In genomic region chr10:22666287-22667092, GRCh38 we compare ENCODE assay signal across 9 cellular contexts. TPM values are rescaled to one million over a fixed set of nuclear protein-coding genes. Genes with fewer than 3 reads are reported as not detected.
DNase-seq lines count a peak whose midpoint lies in the region; ATAC-seq, FAIRE-seq and TF ChIP-seq lines count a peak whose summit lies in the region.
"Had no signal": no experiment of that assay in that cellular context is flagged by ENCODE, and none has a peak within 500 bp of the region (broad histone marks: within the 10 kb centered on the region; RNA-seq: fewer than 3 reads in every experiment).

No MANE protein-coding gene starts in this region.

- H3K36me3 ChIP-seq in body of pancreas (replicated peaks in 1 of 2; ENCODE audit: insufficient read depth in 1 of 2, low read depth in 2 of 2) = no peaks in the 10 kb centered on the region
- H3K36me3 ChIP-seq: heart right ventricle had no signal

- H3K27ac ChIP-seq in body of pancreas = no peak overlapping the region

- DNase-seq in NB4 (ENCODE audit: low read depth) = peak; percentile 46
- DNase-seq in body of pancreas = peak in 3 of 4 donors; percentile 32 to 36 (median 32)
- peak; percentile 50 for DNase-seq in stimulated activated naive CD8-positive, alpha-beta T cell treated with anti-CD3 and anti-CD28 coated beads, Interleukin-15, Interleukin-2, amounts not matched to agents 100 U/mL and 50 U/mL, for 24 hours
- no peak for DNase-seq in DMS153 (lab: John Stamatoyannopoulos, UW)
- no peak for DNase-seq in middle frontal gyrus (ENCODE audit: extremely low spot score, low spot score)
- DNase-seq in urothelium cell line (ENCODE audit: low spot score) = no peak
- DNase-seq: heart right ventricle had no signal

- intact Hi-C loops in body of pancreas (cut with DNase I) = no loop called here

- TF ChIP-seq POLR2A in NB4 (IDR thresholded peaks at IDR 0.05; ENCODE audit: extremely low read depth, insufficient read length) = no peak
- no peak for TF ChIP-seq POLR2A in body of pancreas (IDR thresholded peaks at IDR 0.05)

- no peaks in the 10 kb centered on the region for H3K27me3 ChIP-seq in body of pancreas
- H3K27me3 ChIP-seq: heart right ventricle had no signal

- no peak for TF ChIP-seq CTCF in NB4 (IDR thresholded peaks at IDR 0.05; ENCODE audit: low read depth, low read length)
- TF ChIP-seq CTCF in body of pancreas (IDR thresholded peaks at IDR 0.05) = no peak

- H3K4me3 ChIP-seq in NB4 (ENCODE audit: low read depth, low read length) (no peak overlapping the region), body of pancreas (no peak overlapping the region)

- H3K4me1 ChIP-seq in body of pancreas = peaks cover 10% of the 10 kb centered on the region

- H3K9me3 ChIP-seq in body of pancreas = no peaks in the 10 kb centered on the region
- H3K9me3 ChIP-seq: heart right ventricle had no signal

- WGBS in body of pancreas, 2 donors = 12 to 18% methylated on average over 9 of the region's 9 CpGs

- no peak for FAIRE-seq in urothelium cell line (lab: Jason Lieb, UNC)

- ATAC-seq in GM18511 (IDR thresholded peaks at IDR 0.05; ENCODE audit: unreplicated experiment) = peak; percentile 83
- ATAC-seq in GM21825 (IDR thresholded peaks at IDR 0.05; ENCODE audit: unreplicated experiment) = peak; percentile 87
- ATAC-seq in body of pancreas = peak; percentile 50
- peak; percentile 88 for ATAC-seq in stimulated activated naive CD8-positive, alpha-beta T cell treated with anti-CD3 and anti-CD28 coated beads, Interleukin-15, Interleukin-2, amounts not matched to agents 100 U/mL and 50 U/mL, for 24 hours

RNA-seq across cellular contexts. Expression of gene PIP4K2A, which starts 47.9 kb away (rescaled TPM):
- 1 to 10 TPM; 3.6 to 7.8 TPM for total RNA-seq in body of pancreas

Comparison
In these comparisons a context has a peak if more than half of its experiments do, and no peak if none do; other contexts are left out.
1. DNase-seq: peak in NB4 (single experiment), body of pancreas (3 of 4) and stimulated activated naive CD8-positive, alpha-beta T cell treated with anti-CD3 and anti-CD28 coated beads, Interleukin-15, Interleukin-2, amounts not matched to agents 100 U/mL and 50 U/mL, for 24 hours (single experiment); none in DMS153 (single experiment), middle frontal gyrus (single experiment) and urothelium cell line (single experiment).
2. Peak in every context shown above with its lines, with median percentiles within 50 percentile points of each other: ATAC-seq.